ENCODE assay signal across 8 cellular contexts in the genomic region with DNA sequence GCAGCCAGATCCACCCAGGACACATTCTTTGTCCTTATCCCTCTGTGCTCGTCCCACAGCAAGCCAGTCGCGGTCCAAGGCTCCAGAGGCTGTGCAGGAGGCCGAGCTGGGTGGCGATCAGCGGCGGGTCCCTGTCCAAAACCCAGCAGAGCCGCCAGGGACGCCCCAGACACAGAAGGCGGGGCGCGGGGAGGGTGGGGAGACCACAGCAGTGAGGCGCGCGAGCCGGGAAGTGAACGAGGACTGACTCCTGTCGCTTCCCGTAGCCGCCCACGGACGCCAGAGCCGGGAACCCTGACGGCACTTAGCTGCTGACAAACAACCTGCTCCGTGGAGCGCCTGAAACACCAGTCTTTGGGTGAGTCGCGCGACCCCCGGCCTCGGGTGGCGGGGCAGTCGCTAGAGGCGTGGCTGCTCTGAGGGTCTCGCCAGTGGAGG. TPM values are rescaled to one million over a fixed set of nuclear protein-coding genes. Genes with fewer than 3 reads are reported as not detected.
DNase-seq lines count a peak whose midpoint lies in the region; ATAC-seq and TF ChIP-seq lines count a peak whose summit lies in the region.

Gene LGALS8 (plus strand): TSS at position 279 of the 438 bp plus-strand sequence. CDS start 2,089 bp downstream, outside the sequence.

- peaks cover 15% of the 10 kb centered on the region for H3K36me3 ChIP-seq in CD8-positive, alpha-beta memory T cell (ENCODE audit: insufficient read depth, low read length)
- peaks cover 19% of the 10 kb centered on the region for H3K36me3 ChIP-seq in RWPE2 (ENCODE audit: low read depth)
- peaks cover 12 to 28% (median 24%) of the 10 kb centered on the region in 4 donors for H3K36me3 ChIP-seq in stomach

- peak; percentile 20 for ATAC-seq in GM19468 (IDR thresholded peaks at IDR 0.05; ENCODE audit: extremely low read depth, unreplicated experiment)
- peak; percentile 76 for ATAC-seq in RWPE2 (ENCODE audit: low read depth)

- H3K9me3 Mint-ChIP-seq in CD8-positive, alpha-beta memory T cell, result no peaks in the 10 kb centered on the region
- no peaks in the 10 kb centered on the region for H3K9me3 Mint-ChIP-seq in neural crest cell

- TF ChIP-seq POLR2A in stomach (IDR thresholded peaks at IDR 0.05), result no peak

- peak; percentile 81 to 91 (median 82) for DNase-seq in CD8-positive, alpha-beta memory T cell
- DNase-seq in HT-29 (ENCODE audit: low spot score), result peak; percentile 80
- DNase-seq in RWPE2 (ENCODE audit: low spot score), result peak; percentile 80
- peak; percentile 94 for DNase-seq in activated effector memory CD4-positive, alpha-beta T cell treated with anti-CD3 and anti-CD28 coated beads, Interleukin-2, amount 50 U/mL, for 16 hours
- peak; percentile 84 for DNase-seq in fibroblast of villous mesenchyme (ENCODE audit: low read depth)
- peak; percentile 63 for DNase-seq in neural crest cell (ENCODE audit: low read depth, low spot score)
- DNase-seq in stomach, result peak; percentile 87

- peak within 1 kb of the TSS; percentile 98 to 100 (median 99) for H3K4me3 Mint-ChIP-seq in CD8-positive, alpha-beta memory T cell
- peak within 1 kb of the TSS; percentile 95 for H3K4me3 Mint-ChIP-seq in neural crest cell

- CTCF ChIA-PET in CD8-positive, alpha-beta memory T cell (lab: Charles Lee), result no interaction called here

- H3K9me3 ChIP-seq in CD8-positive, alpha-beta memory T cell (ENCODE audit: low read length), result no peaks in the 10 kb centered on the region
- H3K9me3 ChIP-seq in RWPE2 (ENCODE audit: severe bottlenecking), result no peaks in the 10 kb centered on the region
- H3K9me3 ChIP-seq in stomach, result no peaks in the 10 kb centered on the region

- POLR2A ChIA-PET in CD8-positive, alpha-beta memory T cell (lab: Charles Lee), result no interaction called here

- 0 to 2% (median 1%) methylated on average over 24 to 35 of the region's 35 CpGs for WGBS in stomach, 5 donors

- H3K27ac Mint-ChIP-seq in CD8-positive, alpha-beta memory T cell, result peak within 1 kb of the TSS; percentile 94 to 100 (median 98)
- peak within 1 kb of the TSS; percentile 97 for H3K27ac Mint-ChIP-seq in neural crest cell (ENCODE audit: unreplicated experiment)

- intact Hi-C loops in stomach (cut with DNase I; ENCODE audit: low total_unique reads), result no loop called here

- H3K27me3 ChIP-seq in CD8-positive, alpha-beta memory T cell (ENCODE audit: insufficient read depth, low read length, poor library complexity, severe bottlenecking), result no peaks in the 10 kb centered on the region
- H3K27me3 ChIP-seq in RWPE2 (ENCODE audit: insufficient read depth, poor library complexity, severe bottlenecking), result no peaks in the 10 kb centered on the region
- no peaks in the 10 kb centered on the region for H3K27me3 ChIP-seq in stomach

- H3K4me3 ChIP-seq in CD8-positive, alpha-beta memory T cell (ENCODE audit: low read length), result peak within 1 kb of the TSS; percentile 94
- H3K4me3 ChIP-seq in RWPE2 (ENCODE audit: severe bottlenecking), result peak within 1 kb of the TSS; percentile 60
- peak within 1 kb of the TSS; percentile 80 for H3K4me3 ChIP-seq in fibroblast of villous mesenchyme (ENCODE audit: low read depth, low read length)
- peak within 1 kb of the TSS; percentile 68 to 99 (median 84) for H3K4me3 ChIP-seq in stomach

- H3K27ac ChIP-seq in CD8-positive, alpha-beta memory T cell (ENCODE audit: low read depth, low read length), result peak within 1 kb of the TSS; percentile 95
- H3K27ac ChIP-seq in RWPE2 (ENCODE audit: poor library complexity, severe bottlenecking), result peak within 1 kb of the TSS; percentile 49
- H3K27ac ChIP-seq in stomach, result peak within 1 kb of the TSS; percentile 91 to 99 (median 93)

- H3K36me3 Mint-ChIP-seq in CD8-positive, alpha-beta memory T cell, result peaks cover 8 to 34% (median 14%) of the 10 kb centered on the region in 3 donors
- no peaks in the 10 kb centered on the region for H3K36me3 Mint-ChIP-seq in neural crest cell (ENCODE audit: low read depth)

- no peak for TF ChIP-seq CTCF in RWPE2 (IDR thresholded peaks at IDR 0.05; ENCODE audit: poor library complexity, severe bottlenecking)
- peak; percentile 2 for TF ChIP-seq CTCF in fibroblast of villous mesenchyme (IDR thresholded peaks at IDR 0.05; ENCODE audit: insufficient read depth, low read depth, low read length)
- no peak for TF ChIP-seq CTCF in neural crest cell (conservative IDR thresholded peaks at IDR 0.05)
- no peak for TF ChIP-seq CTCF in stomach (IDR thresholded peaks at IDR 0.05)

- peaks cover 30 to 51% (median 40%) of the 10 kb centered on the region in 3 donors for H3K4me1 Mint-ChIP-seq in CD8-positive, alpha-beta memory T cell
- H3K4me1 Mint-ChIP-seq in neural crest cell, result peaks cover 15% of the 10 kb centered on the region

- peaks cover 0 to 2% of the 10 kb centered on the region in 2 donors for H3K27me3 Mint-ChIP-seq in CD8-positive, alpha-beta memory T cell
- no peaks in the 10 kb centered on the region for H3K27me3 Mint-ChIP-seq in neural crest cell (ENCODE audit: low read depth)

- no peak for TF ChIP-seq EP300 in stomach (IDR thresholded peaks at IDR 0.05)

- peaks cover 10% of the 10 kb centered on the region for H3K4me1 ChIP-seq in CD8-positive, alpha-beta memory T cell (ENCODE audit: insufficient read depth, low read length)
- H3K4me1 ChIP-seq in RWPE2 (ENCODE audit: insufficient read depth, poor library complexity, severe bottlenecking) (no peaks in the 10 kb centered on the region), stomach (peaks cover 4 to 23% (median 16%) of the 10 kb centered on the region in 4 donors)

RNA-seq across cellular contexts. Expression of gene LGALS8, which starts in this region (rescaled TPM):
- 10 to 100 TPM; 47.3 to 48.9 TPM for total RNA-seq in CD8-positive, alpha-beta memory T cell
- polyA plus RNA-seq in CD8-positive, alpha-beta memory T cell, result 54.4 TPM
- 25.1 and 32.0 TPM in 2 replicates for total RNA-seq in HT-29 (2014; rRNA removed; shearing (Covaris generic))
- total RNA-seq in fibroblast of villous mesenchyme (47.1 and 54.8 TPM in 2 replicates), neural crest cell (23.3 and 29.9 TPM in 2 replicates), stomach (100 to 1,000 TPM in 3 of 5 donors, 10 to 100 TPM in 2; 32.7 to 142 (median 104) TPM)
- 10 to 100 TPM; 17.9 to 23.7 (median 18.7) TPM for polyA plus RNA-seq in stomach

Comparison
In these comparisons a context has a peak if more than half of its experiments do, and no peak if none do; other contexts are left out.
1. Peak in every context shown above with its lines: DNase-seq, ATAC-seq, H3K4me3 ChIP-seq and H3K27ac ChIP-seq.